In genomic region chr11:69262918-69263735, GRCh38 we compare ENCODE assay signal across 28 cellular contexts. TPM values are rescaled to one million over a fixed set of nuclear protein-coding genes. Genes with fewer than 3 reads are reported as not detected.
"Had no signal": no experiment of that assay in that cellular context is flagged by ENCODE, and none has a peak within 500 bp of the region (broad histone marks: within the 10 kb centered on the region; RNA-seq: fewer than 3 reads in every experiment).

No MANE protein-coding gene starts in this region.

- H3K27ac Mint-ChIP-seq: activated B cell treated with CpG ODN at 0.5 μM for 24 hours; activated naive CD4-positive, alpha-beta T cell treated with anti-CD3 and anti-CD28 coated beads, Interleukin-2, amount 50 U/mL, for 24 hours; activated T-cell treated with anti-CD3 and anti-CD28 coated beads, Interleukin-2, amount 50 U/mL, for 24 hours; activated T-helper 17 cell treated with anti-CD3 and anti-CD28 coated beads, Interleukin-2, amount 50 U/mL, for 72 hours; T-helper 2 cell treated with Interferon-gamma antibody and Interleukin-4, amounts not matched to agents 5 μg/mL and 100 μg/mL, for 36 hours had no signal

- H3K36me3 Mint-ChIP-seq: activated naive CD4-positive, alpha-beta T cell treated with anti-CD3 and anti-CD28 coated beads, Interleukin-2, amount 50 U/mL, for 24 hours; natural killer cell treated with Interleukin-12 subunit alpha and Interleukin-12 subunit beta and Interleukin-15 and Interleukin-18, amount 100 ng/mL, for 72 hours had no signal

- H3K4me3 ChIP-seq: lung, mucosa of descending colon, skin epidermis, suprapubic skin, tibial artery had no signal

- H3K27me3 ChIP-seq: suprapubic skin, tibial artery had no signal

- H3K9me3 Mint-ChIP-seq: activated B cell treated with CpG ODN at 0.5 μM for 24 hours; activated naive CD4-positive, alpha-beta T cell treated with anti-CD3 and anti-CD28 coated beads, Interleukin-2, amount 50 U/mL, for 24 hours; activated T-cell treated with anti-CD3 and anti-CD28 coated beads, Interleukin-2, amount 50 U/mL, for 24 hours; natural killer cell treated with Interleukin-12 subunit alpha and Interleukin-12 subunit beta and Interleukin-15 and Interleukin-18, amount 100 ng/mL, for 72 hours had no signal

- H3K27me3 Mint-ChIP-seq: activated naive CD4-positive, alpha-beta T cell treated with anti-CD3 and anti-CD28 coated beads, Interleukin-2, amount 50 U/mL, for 24 hours had no signal

- ATAC-seq: activated T-helper 17 cell treated with anti-CD3 and anti-CD28 coated beads, Interleukin-2, amount 50 U/mL, for 72 hours; left lobe of liver; mucosa of descending colon; natural killer cell treated with Interleukin-12 subunit alpha and Interleukin-12 subunit beta and Interleukin-15 and Interleukin-18, amount 100 ng/mL, for 72 hours; sciatic nerve had no signal

- H3K36me3 ChIP-seq: suprapubic skin, tibial artery had no signal

- H3K4me3 Mint-ChIP-seq: activated B cell treated with CpG ODN at 0.5 μM for 24 hours; activated naive CD4-positive, alpha-beta T cell treated with anti-CD3 and anti-CD28 coated beads, Interleukin-2, amount 50 U/mL, for 24 hours; activated T-cell treated with anti-CD3 and anti-CD28 coated beads, Interleukin-2, amount 50 U/mL, for 24 hours; activated T-helper 17 cell treated with anti-CD3 and anti-CD28 coated beads, Interleukin-2, amount 50 U/mL, for 72 hours; natural killer cell treated with Interleukin-12 subunit alpha and Interleukin-12 subunit beta and Interleukin-15 and Interleukin-18, amount 100 ng/mL, for 72 hours; T-helper 2 cell treated with Interferon-gamma antibody and Interleukin-4, amounts not matched to agents 5 μg/mL and 100 μg/mL, for 36 hours had no signal

- DNase-seq: activated B cell treated with CpG ODN at 0.5 μM for 24 hours; activated CD4-positive, alpha-beta T cell treated with anti-CD3 and anti-CD28 coated beads for 4 hours; activated CD4-positive, alpha-beta T cell treated with anti-CD3 and anti-CD28 coated beads, Interleukin-2, amount 50 U/mL, for 48 hours; activated CD8-positive, alpha-beta memory T cell treated with anti-CD3 and anti-CD28 coated beads, Interleukin-2, amount 50 U/mL, for 4 hours; activated T-cell treated with anti-CD3 and anti-CD28 coated beads, Interleukin-2, amount 50 U/mL, for 24 hours; anterior cingulate cortex; dermis blood vessel endothelial cell; effector CD4-positive, alpha-beta T cell; head of caudate nucleus; hippocampal formation; mesendoderm; mucosa of descending colon; stimulated activated naive CD4-positive, alpha-beta T cell; T-helper 1 cell; tibial artery had no signal

- H3K9me3 ChIP-seq: mucosa of descending colon, suprapubic skin, tibial artery had no signal

- H3K4me1 ChIP-seq: tibial artery had no signal

- H3K4me1 Mint-ChIP-seq: activated naive CD4-positive, alpha-beta T cell treated with anti-CD3 and anti-CD28 coated beads, Interleukin-2, amount 50 U/mL, for 24 hours had no signal

- H3K27ac ChIP-seq: epithelial cell of prostate, skin epidermis, suprapubic skin, tibial artery had no signal

RNA-seq across cellular contexts. Expression of gene MYEOV, which starts 30.8 kb away (rescaled TPM):
- total RNA-seq: dermis blood vessel endothelial cell; frontal cortex; myocyte; natural killer cell treated with Interleukin-12 subunit alpha and Interleukin-12 subunit beta and Interleukin-15 and Interleukin-18, amount 100 ng/mL, for 72 hours; ureter had no signal
